ENCODE assay signal across 11 cellular contexts in the genomic region with DNA sequence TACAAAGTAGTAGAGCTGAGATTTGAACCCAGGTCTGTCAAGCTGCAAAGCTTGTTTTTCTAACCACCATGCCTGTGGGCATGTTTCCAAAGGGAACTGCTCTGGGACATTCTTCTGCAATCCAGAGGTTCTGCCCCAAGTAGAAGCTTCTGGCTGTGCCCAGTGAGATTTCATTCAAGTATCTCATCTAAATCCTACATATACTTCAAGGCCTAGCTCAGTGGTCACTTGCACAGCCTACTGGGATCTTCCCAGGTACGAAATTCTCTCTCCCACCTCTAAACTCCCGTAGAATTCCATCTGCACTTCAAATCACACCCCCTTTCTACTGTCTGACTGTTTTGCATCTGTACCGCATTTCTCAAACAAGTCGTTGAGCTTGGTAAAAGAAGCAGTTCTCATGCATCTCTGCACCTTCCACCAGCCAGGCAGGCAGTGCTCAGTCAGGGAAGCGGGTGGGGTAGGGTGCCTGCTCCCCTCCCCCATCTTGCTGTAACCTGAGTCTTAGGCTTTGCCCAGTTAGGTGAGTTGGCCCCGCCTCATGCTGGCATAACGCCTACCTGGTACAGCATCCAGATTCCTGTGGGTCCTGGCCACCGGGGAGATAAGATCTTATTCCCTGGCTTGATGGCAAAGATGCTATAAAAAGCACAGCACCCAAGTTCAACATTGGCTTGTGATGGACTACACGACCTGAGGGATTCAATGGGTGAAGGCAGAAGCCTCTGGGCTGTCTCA. TPM values are rescaled to one million over a fixed set of nuclear protein-coding genes. Genes with fewer than 3 reads are reported as not detected.
DNase-seq lines count a peak whose midpoint lies in the region; ATAC-seq lines count a peak whose summit lies in the region.
"Had no signal": no experiment of that assay in that cellular context is flagged by ENCODE, and none has a peak within 500 bp of the region (broad histone marks: within the 10 kb centered on the region; RNA-seq: fewer than 3 reads in every experiment).

No MANE protein-coding gene starts in this region.

- peaks cover 11% of the 10 kb centered on the region for H3K36me3 Mint-ChIP-seq in activated naive CD8-positive, alpha-beta T cell treated with anti-CD3 and anti-CD28 coated beads, Interleukin-2, amount 50 U/mL, for 24 hours (ENCODE audit: low read depth)
- H3K36me3 Mint-ChIP-seq in naive thymus-derived CD8-positive, alpha-beta T cell, result peaks cover 0 to 6% (median 4%) of the 10 kb centered on the region in 3 donors

- H3K27me3 Mint-ChIP-seq in activated naive CD8-positive, alpha-beta T cell treated with anti-CD3 and anti-CD28 coated beads, Interleukin-2, amount 50 U/mL, for 24 hours, result no peaks in the 10 kb centered on the region
- H3K27me3 Mint-ChIP-seq in naive thymus-derived CD8-positive, alpha-beta T cell, result no peaks in the 10 kb centered on the region
- no peaks in the 10 kb centered on the region for H3K27me3 Mint-ChIP-seq in stimulated activated naive CD8-positive, alpha-beta T cell treated with anti-CD3 and anti-CD28 coated beads, Interleukin-15, amount 100 ng/mL, for 72 hours

- POLR2A ChIA-PET in naive thymus-derived CD8-positive, alpha-beta T cell (lab: Charles Lee), result interaction anchor here (11.0 kb wide), 1 partner anchor 11 kb away, joined by 199 read pairs; a partner anchor contains a TSS

- peak overlapping the region; percentile 7 for H3K27ac Mint-ChIP-seq in activated naive CD8-positive, alpha-beta T cell treated with anti-CD3 and anti-CD28 coated beads, Interleukin-2, amount 50 U/mL, for 24 hours
- peak overlapping the region; percentile 52 to 97 (median 94) for H3K27ac Mint-ChIP-seq in naive thymus-derived CD8-positive, alpha-beta T cell
- no peak overlapping the region for H3K27ac Mint-ChIP-seq in stimulated activated naive CD8-positive, alpha-beta T cell treated with anti-CD3 and anti-CD28 coated beads, Interleukin-15, amount 100 ng/mL, for 72 hours

- H3K4me3 Mint-ChIP-seq in activated naive CD8-positive, alpha-beta T cell treated with anti-CD3 and anti-CD28 coated beads, Interleukin-2, amount 50 U/mL, for 24 hours, result no peak overlapping the region
- peak overlapping the region in 1 of 10 donors; percentile 34 for H3K4me3 Mint-ChIP-seq in naive thymus-derived CD8-positive, alpha-beta T cell
- H3K4me3 Mint-ChIP-seq in stimulated activated naive CD8-positive, alpha-beta T cell treated with anti-CD3 and anti-CD28 coated beads, Interleukin-15, amount 100 ng/mL, for 72 hours, result no peak overlapping the region

- H3K9me3 Mint-ChIP-seq in activated naive CD8-positive, alpha-beta T cell treated with anti-CD3 and anti-CD28 coated beads, Interleukin-2, amount 50 U/mL, for 24 hours, result no peaks in the 10 kb centered on the region
- no peaks in the 10 kb centered on the region for H3K9me3 Mint-ChIP-seq in naive thymus-derived CD8-positive, alpha-beta T cell
- no peaks in the 10 kb centered on the region for H3K9me3 Mint-ChIP-seq in stimulated activated naive CD8-positive, alpha-beta T cell treated with anti-CD3 and anti-CD28 coated beads, Interleukin-15, amount 100 ng/mL, for 72 hours

- peaks cover 51% of the 10 kb centered on the region for H3K4me1 Mint-ChIP-seq in activated naive CD8-positive, alpha-beta T cell treated with anti-CD3 and anti-CD28 coated beads, Interleukin-2, amount 50 U/mL, for 24 hours
- H3K4me1 Mint-ChIP-seq in naive thymus-derived CD8-positive, alpha-beta T cell, result peaks cover 44 to 83% (median 73%) of the 10 kb centered on the region in 4 donors
- peaks cover 85% of the 10 kb centered on the region for H3K4me1 Mint-ChIP-seq in stimulated activated naive CD8-positive, alpha-beta T cell treated with anti-CD3 and anti-CD28 coated beads, Interleukin-15, amount 100 ng/mL, for 72 hours

- ATAC-seq in activated naive CD8-positive, alpha-beta T cell treated with anti-CD3 and anti-CD28 coated beads, Interleukin-2, amount 50 U/mL, for 24 hours, result no peak
- ATAC-seq in naive thymus-derived CD8-positive, alpha-beta T cell, result no peak
- no peak for ATAC-seq in stimulated activated naive CD8-positive, alpha-beta T cell treated with anti-CD3 and anti-CD28 coated beads, Interleukin-15, amount 100 ng/mL, for 72 hours
- ATAC-seq in HG03432 (IDR thresholded peaks at IDR 0.05; ENCODE audit: unreplicated experiment) (no peak), HG03025 (IDR thresholded peaks at IDR 0.05; ENCODE audit: low FRiP score, unreplicated experiment) (no peak)

- peak; percentile 50 for DNase-seq in COR-L47 (lab: John Stamatoyannopoulos, UW)
- peak; percentile 69 for DNase-seq in NCI-H1105 treated with DMSO at 0.1 percent for 48 hours (lab: John Stamatoyannopoulos, UW)
- no peak for DNase-seq in activated naive CD8-positive, alpha-beta T cell treated with anti-CD3 and anti-CD28 coated beads, Interleukin-2, amount 50 U/mL, for 24 hours
- no peak for DNase-seq in naive thymus-derived CD8-positive, alpha-beta T cell
- DNase-seq in DMS 273 (lab: John Stamatoyannopoulos, UW; ENCODE audit: unreplicated experiment), result no peak
- DNase-seq in stimulated activated naive CD8-positive, alpha-beta T cell treated with anti-CD3 and anti-CD28 coated beads, Interleukin-15, amount 100 ng/mL, for 72 hours, result no peak
- DNase-seq: BE2C; occipital lobe; stimulated activated CD4-positive, alpha-beta T cell treated with anti-CD3 and anti-CD28 coated beads, Interleukin-2, amount 100 ng/mL, for 48 hours had no signal

RNA-seq across cellular contexts. Expression of a gene that starts 13.5 kb away (rescaled TPM):
- 10 to 100 TPM; 16.2 to 17.7 TPM for total RNA-seq in naive thymus-derived CD8-positive, alpha-beta T cell
- polyA plus RNA-seq in naive thymus-derived CD8-positive, alpha-beta T cell, result 10 to 100 TPM in 1 of 3 donors, 1 to 10 TPM in 2; 4.5 to 14.2 (median 8.5) TPM

Comparison
In these comparisons a context has a peak if more than half of its experiments do, and no peak if none do; other contexts are left out.
1. DNase-seq: peak in COR-L47 (single experiment) and NCI-H1105 treated with DMSO at 0.1 percent for 48 hours (single experiment); none in activated naive CD8-positive, alpha-beta T cell treated with anti-CD3 and anti-CD28 coated beads, Interleukin-2, amount 50 U/mL, for 24 hours (single experiment), naive thymus-derived CD8-positive, alpha-beta T cell (0 of 10), DMS 273 (single experiment) and stimulated activated naive CD8-positive, alpha-beta T cell treated with anti-CD3 and anti-CD28 coated beads, Interleukin-15, amount 100 ng/mL, for 72 hours (0 of 2).
2. H3K27ac Mint-ChIP-seq: peak in activated naive CD8-positive, alpha-beta T cell treated with anti-CD3 and anti-CD28 coated beads, Interleukin-2, amount 50 U/mL, for 24 hours (single experiment) and naive thymus-derived CD8-positive, alpha-beta T cell (10 of 10); none in stimulated activated naive CD8-positive, alpha-beta T cell treated with anti-CD3 and anti-CD28 coated beads, Interleukin-15, amount 100 ng/mL, for 72 hours (0 of 2).